ENCODE assay signal across 8 cellular contexts in the genomic region with DNA sequence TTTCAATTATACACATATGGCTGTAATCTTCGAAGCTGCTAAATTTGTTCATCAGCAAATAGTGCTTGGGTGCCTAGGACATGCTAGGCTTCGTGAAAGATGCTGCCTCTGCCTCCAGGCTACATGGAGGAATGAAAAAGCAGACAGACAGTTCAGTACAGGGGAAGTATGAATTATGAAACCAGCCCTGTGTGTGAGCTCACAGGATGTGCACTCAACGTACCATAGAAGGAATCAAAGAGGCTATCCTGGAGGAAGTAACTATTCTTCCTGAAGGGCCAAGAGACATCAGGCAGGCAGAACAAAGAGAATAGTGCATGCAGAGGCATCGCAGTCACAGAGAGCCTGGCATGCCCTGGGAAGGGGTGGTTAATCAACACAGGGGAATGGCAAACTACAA.
DNase-seq lines count a peak whose midpoint lies in the region; ATAC-seq, FAIRE-seq and TF ChIP-seq lines count a peak whose summit lies in the region.

No MANE protein-coding gene starts in this region.

- no peak overlapping the region for H3K4me3 ChIP-seq in CD8-positive, alpha-beta memory T cell (ENCODE audit: low read length)
- H3K4me3 ChIP-seq in Caco-2 (ENCODE audit: low read depth, low read length), result no peak overlapping the region

- no peak for DNase-seq in CD8-positive, alpha-beta memory T cell
- peak; percentile 13 to 73 for DNase-seq in NOMO-1 (lab: John Stamatoyannopoulos, UW; ENCODE audit: unreplicated experiment in 2 of 2)
- DNase-seq in glomerular visceral epithelial cell (ENCODE audit: extremely low spot score), result peak; percentile 30
- DNase-seq in NCI-H1436 treated with DMSO at 0.1 percent for 48 hours (lab: John Stamatoyannopoulos, UW), result no peak
- DNase-seq in Caco-2, result no peak
- DNase-seq in D721Med (ENCODE audit: insufficient read length, low spot score), result no peak
- no peak for DNase-seq in iPS-NIHi11 (ENCODE audit: low spot score)

- H3K36me3 ChIP-seq in CD8-positive, alpha-beta memory T cell (ENCODE audit: insufficient read depth, low read length), result no peaks in the 10 kb centered on the region
- no peaks in the 10 kb centered on the region for H3K36me3 ChIP-seq in Caco-2 (ENCODE audit: control insufficient read depth, insufficient read depth, low read length)

- POLR2A ChIA-PET in CD8-positive, alpha-beta memory T cell (lab: Charles Lee), result no interaction called here
- POLR2A ChIA-PET in Caco-2 (lab: Charles Lee), result no interaction called here

- FAIRE-seq in D721Med (lab: Jason Lieb, UNC), result no peak

- H3K27ac Mint-ChIP-seq in CD8-positive, alpha-beta memory T cell, result peak overlapping the region in 7 of 8 donors; percentile 21 to 93 (median 59)
- H3K27ac Mint-ChIP-seq in Caco-2 (ENCODE audit: unreplicated experiment), result no peak overlapping the region

- peaks cover 4 to 9% (median 9%) of the 10 kb centered on the region in 3 donors for H3K36me3 Mint-ChIP-seq in CD8-positive, alpha-beta memory T cell
- H3K36me3 Mint-ChIP-seq in Caco-2 (ENCODE audit: insufficient read depth, unreplicated experiment), result no peaks in the 10 kb centered on the region

- no peaks in the 10 kb centered on the region for H3K27me3 Mint-ChIP-seq in CD8-positive, alpha-beta memory T cell
- no peaks in the 10 kb centered on the region for H3K27me3 Mint-ChIP-seq in Caco-2 (ENCODE audit: insufficient read depth, unreplicated experiment)

- no peaks in the 10 kb centered on the region for H3K27me3 ChIP-seq in CD8-positive, alpha-beta memory T cell (ENCODE audit: insufficient read depth, low read length, poor library complexity, severe bottlenecking)
- no peaks in the 10 kb centered on the region for H3K27me3 ChIP-seq in Caco-2 (replicated peaks; ENCODE audit: control insufficient read depth, insufficient read depth, low read length)

- intact Hi-C loops in Caco-2 (cut with micrococcal nuclease; ENCODE audit: unreplicated experiment), result no loop called here

- peaks cover 36% of the 10 kb centered on the region for H3K4me1 ChIP-seq in CD8-positive, alpha-beta memory T cell (ENCODE audit: insufficient read depth, low read length)
- no peaks in the 10 kb centered on the region for H3K4me1 ChIP-seq in Caco-2

- no peak overlapping the region for H3K27ac ChIP-seq in CD8-positive, alpha-beta memory T cell (ENCODE audit: low read depth, low read length)

- no TSS peak for BruUV-seq in Caco-2 (replicated peaks; lab: Mats Ljungman, UMichigan)

- H3K4me3 Mint-ChIP-seq in CD8-positive, alpha-beta memory T cell, result peak overlapping the region in 1 of 7 donors; percentile 37
- no peak overlapping the region for H3K4me3 Mint-ChIP-seq in Caco-2 (ENCODE audit: unreplicated experiment)

- CTCF ChIA-PET in CD8-positive, alpha-beta memory T cell (lab: Charles Lee), result no interaction called here
- CTCF ChIA-PET in Caco-2 (lab: Charles Lee), result no interaction called here

- H3K9me3 Mint-ChIP-seq in CD8-positive, alpha-beta memory T cell, result peaks cover 0 to 8% (median 0%) of the 10 kb centered on the region in 5 donors
- no peaks in the 10 kb centered on the region for H3K9me3 Mint-ChIP-seq in Caco-2 (ENCODE audit: unreplicated experiment)

- ATAC-seq in GM21360 (IDR thresholded peaks at IDR 0.05; ENCODE audit: unreplicated experiment), result peak; percentile 87

- peaks cover 56 to 59% (median 59%) of the 10 kb centered on the region in 3 donors for H3K4me1 Mint-ChIP-seq in CD8-positive, alpha-beta memory T cell
- no peaks in the 10 kb centered on the region for H3K4me1 Mint-ChIP-seq in Caco-2 (ENCODE audit: low read depth, unreplicated experiment)

- no peaks in the 10 kb centered on the region for H3K9me3 ChIP-seq in CD8-positive, alpha-beta memory T cell (ENCODE audit: low read length)
- H3K9me3 ChIP-seq in Caco-2, result no peaks in the 10 kb centered on the region

- TF ChIP-seq CTCF in Caco-2 (IDR thresholded peaks at IDR 0.05; ENCODE audit: insufficient read depth in 1 of 2, low read depth in 1 of 2, low read length in 1 of 2, severe bottlenecking in 1 of 2, unreplicated experiment in 1 of 2) (no peak), D721Med (IDR thresholded peaks at IDR 0.05; ENCODE audit: insufficient read depth, missing control alignments) (no peak)

Comparison
In these comparisons a context has a peak if more than half of its experiments do, and no peak if none do; other contexts are left out.
1. DNase-seq: peak in NOMO-1 (2 of 2) and glomerular visceral epithelial cell (single experiment); none in CD8-positive, alpha-beta memory T cell (0 of 5), NCI-H1436 treated with DMSO at 0.1 percent for 48 hours (single experiment), Caco-2 (0 of 2), D721Med (single experiment) and iPS-NIHi11 (single experiment).